1 cellular context compared by ENCODE assay signal in genomic region chr2:7919510-7919909, GRCh38.
TF ChIP-seq lines count a peak whose summit lies in the region.

No MANE protein-coding gene starts in this region.

TF ChIP-seq in GM23338, 12 proteins besides CTCF, POLR2A, EP300 and RAD21 (continued from another document):
- TF ChIP-seq ZNF462 (CRISPR knock-in tag; IDR thresholded peaks at IDR 0.05): no peak
- TF ChIP-seq ZNF331 (CRISPR knock-in tag; IDR thresholded peaks at IDR 0.05; ENCODE audit: low read depth): no peak
